ENCODE assay signal across 8 cellular contexts in genomic region chr19:8513687-8514504, GRCh38. TPM values are rescaled to one million over a fixed set of nuclear protein-coding genes. Genes with fewer than 3 reads are reported as not detected.
DNase-seq lines count a peak whose midpoint lies in the region; ATAC-seq and TF ChIP-seq lines count a peak whose summit lies in the region.

Gene ZNF414 (minus strand): TSS chr19:8514167. CDS start chr19:8514046, 121 bp downstream.

- H3K27me3 Mint-ChIP-seq in T-helper 17 cell, result no peaks in the 10 kb centered on the region

- peak within 1 kb of the TSS; percentile 83 for H3K4me3 Mint-ChIP-seq in T-helper 17 cell

- H3K9me3 ChIP-seq in T-helper 17 cell (ENCODE audit: control insufficient read depth, low read length, poor library complexity, severe bottlenecking) (no peaks in the 10 kb centered on the region), upper lobe of right lung (no peaks in the 10 kb centered on the region)

- intact Hi-C loops in left cardiac atrium (cut with DNase I), result no loop called here
- intact Hi-C loops in posterior vena cava (cut with DNase I), result loop anchor here in 1 of 2 donors (5.0 to 10.0 kb wide), 2 partner anchors 102 to 169 kb away; partner anchors contain the start of genes KANK3 and MARCHF2
- intact Hi-C loops in upper lobe of right lung (cut with DNase I), result no loop called here

- peaks cover 39% of the 10 kb centered on the region for H3K4me1 Mint-ChIP-seq in T-helper 17 cell

- H3K4me1 ChIP-seq in upper lobe of right lung, result peaks cover 43% of the 10 kb centered on the region

- TF ChIP-seq CTCF in upper lobe of right lung (IDR thresholded peaks at IDR 0.05), result no peak

- H3K27me3 ChIP-seq in upper lobe of right lung, result no peaks in the 10 kb centered on the region

- H3K4me3 ChIP-seq in upper lobe of right lung, result peak within 1 kb of the TSS; percentile 65

- peak within 1 kb of the TSS; percentile 96 for H3K27ac ChIP-seq in upper lobe of right lung

- DNase-seq in NCI-H187 (lab: John Stamatoyannopoulos, UW), result peak; percentile 84 to 90
- peak; percentile 94 to 98 (median 95) for DNase-seq in T-helper 17 cell
- peak; percentile 96 for DNase-seq in amniotic stem cell (lab: John Stamatoyannopoulos, UW)
- peak; percentile 98 for DNase-seq in left cardiac atrium
- DNase-seq in posterior vena cava (ENCODE audit: low spot score), result peak; percentile 99
- DNase-seq in upper lobe of right lung, result peak; percentile 98

- peak within 1 kb of the TSS; percentile 99 for H3K27ac Mint-ChIP-seq in T-helper 17 cell

- H3K36me3 Mint-ChIP-seq in T-helper 17 cell (ENCODE audit: low read depth), result peaks cover 2% of the 10 kb centered on the region

- ATAC-seq in GM18499 (IDR thresholded peaks at IDR 0.05; ENCODE audit: insufficient read depth, unreplicated experiment) (peak; percentile 72), HG02938 (IDR thresholded peaks at IDR 0.05; ENCODE audit: unreplicated experiment) (peak; percentile 83), T-helper 17 cell (peak; percentile 83), left cardiac atrium (peak; percentile 95 to 96), upper lobe of right lung (peak; percentile 92)

- H3K36me3 ChIP-seq in upper lobe of right lung, result no peaks in the 10 kb centered on the region

RNA-seq across cellular contexts. Expression of gene ZNF414, which starts in this region (rescaled TPM):
- total RNA-seq in T-helper 17 cell (10 to 100 TPM; 45.1 to 46.2 TPM), left cardiac atrium (10 to 100 TPM; 13.6 to 16.6 TPM), posterior vena cava (10 to 100 TPM; 15.9 to 16.0 TPM), upper lobe of right lung (23.4 TPM)

Comparison
In these comparisons a context has a peak if more than half of its experiments do, and no peak if none do; other contexts are left out.
1. Peak in every context shown above with its lines: DNase-seq, ATAC-seq, H3K4me3 ChIP-seq and H3K27ac ChIP-seq.